In the genomic region with DNA sequence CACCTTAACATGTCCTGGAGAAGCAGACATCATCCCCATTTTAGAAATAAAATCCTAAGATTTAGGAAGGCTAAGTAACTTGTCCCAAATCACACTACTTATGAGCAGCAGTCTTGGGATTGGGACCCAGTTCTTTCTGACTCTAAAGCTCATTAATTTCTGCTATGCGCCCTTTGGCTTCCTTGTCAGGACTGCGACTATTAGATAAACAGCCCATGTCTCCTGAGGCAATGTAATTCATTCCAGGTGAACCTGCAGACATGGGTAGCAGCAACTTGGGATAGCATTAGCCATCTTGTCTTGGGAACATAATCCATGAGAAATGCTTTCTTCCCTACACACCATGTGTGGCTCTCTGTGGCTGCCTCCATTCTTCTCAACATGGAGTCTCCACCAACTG, we compare ENCODE assay signal across 7 cellular contexts. TPM values are rescaled to one million over a fixed set of nuclear protein-coding genes. Genes with fewer than 3 reads are reported as not detected.
"Had no signal": no experiment of that assay in that cellular context is flagged by ENCODE, and none has a peak within 500 bp of the region (broad histone marks: within the 10 kb centered on the region; RNA-seq: fewer than 3 reads in every experiment).

No MANE protein-coding gene starts in this region.

- ATAC-seq: HepG2, K562 had no signal

- H3K27ac Mint-ChIP-seq: IgD-negative memory B cell had no signal

- H3K9ac ChIP-seq: KMS-11 had no signal

- H3K4me3 ChIP-seq: K562 had no signal

- H3K27ac ChIP-seq: HL-60, KMS-11 had no signal

- H3K36me3 Mint-ChIP-seq: IgD-negative memory B cell had no signal

- H3K4me1 Mint-ChIP-seq: IgD-negative memory B cell had no signal

- H3K4me3 Mint-ChIP-seq: IgD-negative memory B cell had no signal

- H3K4me2 ChIP-seq: KMS-11 had no signal

- DNase-seq: KBM-7, KG1 had no signal

- H3K27me3 Mint-ChIP-seq: IgD-negative memory B cell had no signal

- H3K9me3 Mint-ChIP-seq: IgD-negative memory B cell had no signal

RNA-seq across cellular contexts. Expression of a gene that starts 32.3 kb away (rescaled TPM):
- polyA plus RNA-seq: IgD-negative memory B cell had no signal
